Comparison of ENCODE assay signal across 21 cellular contexts in genomic region chr20:40144581-40144980, GRCh38.
"Had no signal": no experiment of that assay in that cellular context is flagged by ENCODE, and none has a peak within 500 bp of the region (broad histone marks: within the 10 kb centered on the region; RNA-seq: fewer than 3 reads in every experiment).

No MANE protein-coding gene starts in this region.

- H3K36me3 Mint-ChIP-seq: memory B cell had no signal

- H3K4me3 Mint-ChIP-seq: activated CD4-positive, alpha-beta T cell treated with anti-CD3 and anti-CD28 coated beads, Interleukin-2, amount 10 ng/mL, durations not matched to agents 7 days and 5 days; activated CD8-positive, alpha-beta T cell treated with anti-CD3 and anti-CD28 coated beads, Interleukin-2, amount 10 ng/mL, durations not matched to agents 7 days and 5 days; activated naive CD4-positive, alpha-beta T cell treated with anti-CD3 and anti-CD28 coated beads for 36 hours; activated naive CD8-positive, alpha-beta T cell treated with anti-CD3 and anti-CD28 coated beads, Interleukin-2, amount 50 U/mL, for 24 hours; activated T-cell treated with anti-CD3 and anti-CD28 coated beads, Interleukin-2, amount 50 U/mL, for 24 hours; memory B cell; neural crest cell had no signal

- H3K9me3 Mint-ChIP-seq: activated CD4-positive, alpha-beta T cell treated with anti-CD3 and anti-CD28 coated beads, Interleukin-2, amount 10 ng/mL, durations not matched to agents 7 days and 5 days; activated naive CD4-positive, alpha-beta T cell treated with anti-CD3 and anti-CD28 coated beads for 36 hours; activated T-cell treated with anti-CD3 and anti-CD28 coated beads, Interleukin-2, amount 50 U/mL, for 24 hours; memory B cell had no signal

- H3K4me3 ChIP-seq: gastrocnemius medialis, prostate gland, right atrium auricular region, tibial artery had no signal

- H3K27ac ChIP-seq: brain microvascular endothelial cell, gastrocnemius medialis, prostate gland, right atrium auricular region, tibial artery had no signal

- H3K36me3 ChIP-seq: brain microvascular endothelial cell, gastrocnemius medialis, prostate gland, right atrium auricular region, tibial artery had no signal

- H3K4me1 ChIP-seq: gastrocnemius medialis, prostate gland, right atrium auricular region, tibial artery had no signal

- H3K9me3 ChIP-seq: gastrocnemius medialis, prostate gland, right atrium auricular region, tibial artery had no signal

- DNase-seq: activated CD4-positive, alpha-beta T cell treated with anti-CD3 and anti-CD28 coated beads, Interleukin-2, amount 10 ng/mL, durations not matched to agents 7 days and 5 days; activated CD4-positive, CD25-positive, alpha-beta regulatory T cell; activated CD8-positive, alpha-beta T cell treated with anti-CD3 and anti-CD28 coated beads, Interleukin-2, amount 10 ng/mL, durations not matched to agents 7 days and 5 days; activated naive CD4-positive, alpha-beta T cell treated with anti-CD3 and anti-CD28 coated beads for 36 hours; activated naive CD8-positive, alpha-beta T cell treated with anti-CD3 and anti-CD28 coated beads, Interleukin-2, amount 50 U/mL, for 24 hours; activated T-cell treated with anti-CD3 and anti-CD28 coated beads, Interleukin-2, amount 50 U/mL, for 24 hours; anterior cingulate cortex; brain microvascular endothelial cell; cortex of kidney; gastrocnemius medialis; head of caudate nucleus; kidney glomerular epithelial cell; left ventricle myocardium superior; stimulated activated CD4-positive, alpha-beta T cell treated with anti-CD3 and anti-CD28 coated beads, Interleukin-2, amount 100 ng/mL, for 24 hours; stimulated activated naive CD4-positive, alpha-beta T cell treated with Interleukin-2 at 50 U/mL for 16 hours; T1000; tibial artery had no signal

- H3K27ac Mint-ChIP-seq: activated CD4-positive, alpha-beta T cell treated with anti-CD3 and anti-CD28 coated beads, Interleukin-2, amount 10 ng/mL, durations not matched to agents 7 days and 5 days; activated CD8-positive, alpha-beta T cell treated with anti-CD3 and anti-CD28 coated beads, Interleukin-2, amount 10 ng/mL, durations not matched to agents 7 days and 5 days; activated naive CD4-positive, alpha-beta T cell treated with anti-CD3 and anti-CD28 coated beads for 36 hours; activated naive CD8-positive, alpha-beta T cell treated with anti-CD3 and anti-CD28 coated beads, Interleukin-2, amount 50 U/mL, for 24 hours; activated T-cell treated with anti-CD3 and anti-CD28 coated beads, Interleukin-2, amount 50 U/mL, for 24 hours; memory B cell had no signal

- H3K4me1 Mint-ChIP-seq: activated CD4-positive, alpha-beta T cell treated with anti-CD3 and anti-CD28 coated beads, Interleukin-2, amount 10 ng/mL, durations not matched to agents 7 days and 5 days; activated naive CD8-positive, alpha-beta T cell treated with anti-CD3 and anti-CD28 coated beads, Interleukin-2, amount 50 U/mL, for 24 hours; memory B cell had no signal

- H3K27me3 ChIP-seq: brain microvascular endothelial cell, gastrocnemius medialis, right atrium auricular region, tibial artery had no signal

- ATAC-seq: activated CD8-positive, alpha-beta T cell treated with anti-CD3 and anti-CD28 coated beads, Interleukin-2, amount 10 ng/mL, durations not matched to agents 7 days and 5 days; activated naive CD8-positive, alpha-beta T cell treated with anti-CD3 and anti-CD28 coated beads, Interleukin-2, amount 50 U/mL, for 24 hours; gastrocnemius medialis; left ventricle myocardium superior had no signal
